In genomic region chr10:11533328-11533781, GRCh38 we compare ENCODE assay signal across 1 cellular context.
TF ChIP-seq lines count a peak whose summit lies in the region.

No MANE protein-coding gene starts in this region.

TF ChIP-seq in H1, 55 proteins besides CTCF, POLR2A, EP300 and RAD21 (continued from another document):
- TF ChIP-seq SUZ12 (IDR thresholded peaks at IDR 0.05; ENCODE audit: low read length): no peak
- TF ChIP-seq EZH2 (IDR thresholded peaks at IDR 0.05; ENCODE audit: low read depth, low read length, severe bottlenecking): no peak
- no peak for TF ChIP-seq SP1 (IDR thresholded peaks at IDR 0.05; ENCODE audit: low read depth, low read length)
- TF ChIP-seq KDM1A (IDR thresholded peaks at IDR 0.05; ENCODE audit: borderline replicate concordance, low read length): no peak
- no peak for TF ChIP-seq JUND (IDR thresholded peaks at IDR 0.05; ENCODE audit: low read length)
- no peak for TF ChIP-seq ZNF274 (IDR thresholded peaks at IDR 0.05; ENCODE audit: borderline replicate concordance, extremely low read depth, low read length)
- no peak for TF ChIP-seq BRCA1 (IDR thresholded peaks at IDR 0.05; ENCODE audit: low read depth, low read length)
- no peak for TF ChIP-seq MAX (IDR thresholded peaks at IDR 0.05)
- TF ChIP-seq E2F6 (IDR thresholded peaks at IDR 0.05): no peak
- TF ChIP-seq GABPA (IDR thresholded peaks at IDR 0.05; ENCODE audit: borderline replicate concordance, insufficient read depth, low read length): no peak
- TF ChIP-seq EGR1 (IDR thresholded peaks at IDR 0.05; ENCODE audit: borderline replicate concordance, low read depth, low read length): no peak
- TF ChIP-seq TAF1 (IDR thresholded peaks at IDR 0.05; ENCODE audit: low read depth, low read length): no peak
- no peak for TF ChIP-seq CHD2 (IDR thresholded peaks at IDR 0.05; ENCODE audit: low read length)
- TF ChIP-seq KDM4A (IDR thresholded peaks at IDR 0.05; ENCODE audit: low read depth, low read length, severe bottlenecking): no peak
- TF ChIP-seq SIX5 (IDR thresholded peaks at IDR 0.05; ENCODE audit: low read depth, low read length): no peak
